In the genomic region with DNA sequence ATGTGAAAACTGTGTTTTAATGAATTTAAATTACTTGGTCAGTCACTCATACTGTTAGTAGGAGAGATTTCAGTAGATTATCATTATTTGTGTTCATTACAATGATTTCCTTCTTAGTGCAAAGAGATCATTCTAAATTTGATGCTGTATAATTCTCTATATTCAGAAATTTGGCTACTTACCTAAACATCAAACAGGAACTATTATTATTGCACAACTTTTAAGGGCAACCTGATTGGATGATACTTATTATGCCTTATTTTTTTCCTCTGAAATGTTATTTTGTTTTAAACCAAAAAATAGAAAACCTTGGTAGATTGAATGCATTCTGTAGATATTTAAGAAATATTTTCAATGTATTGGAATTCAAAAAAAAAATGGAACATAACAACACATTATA, we compare ENCODE assay signal across 25 cellular contexts.
"Had no signal": no experiment of that assay in that cellular context is flagged by ENCODE, and none has a peak within 500 bp of the region (broad histone marks: within the 10 kb centered on the region; RNA-seq: fewer than 3 reads in every experiment).

No MANE protein-coding gene starts in this region.

- H3K36me3 ChIP-seq: neural progenitor cell, ovary, stomach, thoracic aorta, thyroid gland, tibial nerve, upper lobe of left lung, vagina had no signal

- H3K4me3 ChIP-seq: neural progenitor cell, ovary, psoas muscle, skin epidermis, stomach, thoracic aorta, thyroid gland, tibial nerve, upper lobe of left lung, vagina had no signal

- H3K9me3 ChIP-seq: ovary, psoas muscle, stomach, thoracic aorta, thyroid gland, tibial nerve, upper lobe of left lung, vagina had no signal

- ATAC-seq: natural killer cell; psoas muscle; right cardiac atrium; sciatic nerve; stimulated activated effector memory CD8-positive, alpha-beta T cell treated with anti-CD3 and anti-CD28 coated beads, Interleukin-12 subunit alpha, Interleukin-12 subunit beta, amount 100 ng/mL, for 72 hours; stimulated activated naive B cell treated with anti-CD40 and anti-IgM and Interleukin-4, amounts not matched to agents 10 μg/mL and 1 μg/mL and 100 μg/mL, for 72 hours had no signal

- H3K79me2 ChIP-seq: parathyroid adenoma had no signal

- DNase-seq: natural killer cell; occipital lobe; ovary; posterior cingulate gyrus; psoas muscle; right cardiac atrium; stimulated activated CD4-positive, alpha-beta T cell treated with anti-CD3 and anti-CD28 coated beads, Interleukin-15, amount 100 ng/mL, for 24 hours; stimulated activated CD4-positive, alpha-beta T cell treated with anti-CD3 and anti-CD28 coated beads, Interleukin-2, amount 100 ng/mL, for 24 hours; stimulated activated CD4-positive, alpha-beta T cell treated with anti-CD3 and anti-CD28 coated beads, Interleukin-2, amount 100 ng/mL, for 48 hours; stimulated activated CD4-positive, alpha-beta T cell treated with anti-CD3 and anti-CD28 coated beads, Interleukin-4, amount 100 ng/mL, for 24 hours; stimulated activated naive B cell treated with anti-CD40 and anti-IgM and Interleukin-4, amounts not matched to agents 10 μg/mL and 1 μg/mL and 100 μg/mL, for 72 hours; stimulated activated naive CD4-positive, alpha-beta T cell treated with Interleukin-2 at 50 U/mL for 16 hours; stomach; thyroid gland; trophoblast cell had no signal

- H3K27me3 ChIP-seq: neural progenitor cell, ovary, stomach, thyroid gland, tibial nerve, upper lobe of left lung, vagina had no signal

- H3K27ac ChIP-seq: neural progenitor cell, ovary, parathyroid adenoma, psoas muscle, skin epidermis, stomach, thoracic aorta, thyroid gland, tibial nerve, upper lobe of left lung, vagina had no signal

- H3K4me1 ChIP-seq: neural progenitor cell, parathyroid adenoma, psoas muscle, stomach, thyroid gland, tibial nerve, upper lobe of left lung, vagina had no signal

- H2AFZ ChIP-seq: neural progenitor cell, parathyroid adenoma had no signal

- FAIRE-seq: urothelium cell line had no signal

- H3K4me2 ChIP-seq: neural progenitor cell had no signal

- H3K9ac ChIP-seq: neural progenitor cell, parathyroid adenoma had no signal
